ENCODE assay signal across 25 cellular contexts in the genomic region with DNA sequence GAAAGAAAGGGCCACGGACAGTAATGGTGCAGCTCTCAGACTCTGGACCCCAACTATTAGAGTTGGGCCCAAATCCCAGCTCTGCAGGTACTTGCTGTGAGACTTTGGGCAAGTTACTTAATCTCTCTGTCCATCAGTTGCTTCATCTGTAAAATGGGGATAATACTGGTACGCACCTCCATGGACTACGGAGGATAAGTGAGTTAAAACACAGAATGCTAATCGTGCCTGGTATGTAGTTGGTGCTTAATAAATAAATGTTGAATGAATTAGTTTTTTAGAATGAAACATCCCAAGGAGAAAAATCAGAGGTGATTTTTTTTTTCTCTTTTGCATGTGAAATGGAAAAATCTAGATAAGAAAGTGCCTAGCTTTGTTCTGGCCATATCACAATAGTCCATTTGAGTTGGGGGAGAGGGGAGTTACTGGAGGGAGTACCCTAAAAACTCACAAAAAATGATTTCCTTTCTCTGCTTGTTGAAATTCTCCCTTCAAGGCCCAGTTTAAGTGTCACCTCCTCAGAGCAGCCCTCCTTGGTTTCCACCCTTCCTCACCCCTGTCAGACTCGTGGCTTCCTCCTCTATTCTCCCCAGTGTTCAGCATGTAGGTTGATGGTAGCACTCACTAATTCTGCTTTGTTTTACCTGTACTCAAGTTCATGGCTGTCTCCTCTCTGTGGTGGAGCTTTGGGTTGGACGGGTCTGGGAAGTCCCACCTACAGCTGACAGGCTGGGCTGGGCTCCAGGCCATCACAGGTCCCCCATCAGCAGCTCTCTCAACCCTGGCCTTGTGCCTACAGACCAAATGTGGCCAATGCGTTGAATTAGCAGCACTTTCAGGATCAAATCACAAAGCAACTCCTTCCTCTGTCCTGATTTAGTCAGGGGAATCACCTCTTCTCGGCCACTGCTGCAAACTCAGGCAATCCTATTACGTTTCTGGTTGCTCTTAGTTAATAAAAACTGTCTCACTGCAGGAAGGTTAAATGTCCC.
DNase-seq lines count a peak whose midpoint lies in the region; ATAC-seq, FAIRE-seq and TF ChIP-seq lines count a peak whose summit lies in the region.
"Had no signal": no experiment of that assay in that cellular context is flagged by ENCODE, and none has a peak within 500 bp of the region (broad histone marks: within the 10 kb centered on the region; RNA-seq: fewer than 3 reads in every experiment).

No MANE protein-coding gene starts in this region.

- H3K36me3 ChIP-seq in BLaER1: no peaks in the 10 kb centered on the region
- H3K36me3 ChIP-seq in HAP-1 (replicated peaks): no peaks in the 10 kb centered on the region
- H3K36me3 ChIP-seq in smooth muscle cell (ENCODE audit: low read depth): no peaks in the 10 kb centered on the region
- H3K36me3 ChIP-seq: colonic mucosa, esophagus muscularis mucosa, heart right ventricle, lower lobe of right lung, pancreas had no signal

- peaks cover 4 to 16% of the 10 kb centered on the region in 2 donors for H3K27me3 Mint-ChIP-seq in T-cell
- H3K27me3 Mint-ChIP-seq in immature natural killer cell (ENCODE audit: low read depth in 3 of 3): peaks cover 10 to 12% (median 10%) of the 10 kb centered on the region in 3 donors

- DNase-seq in GM12892 (ENCODE audit: insufficient read length) (no peak), T-cell (no peak), immature natural killer cell (no peak), HAP-1 (ENCODE audit: low spot score in 2 of 2) (no peak), Kasumi-1 (lab: John Stamatoyannopoulos, UW) (no peak), smooth muscle cell (lab: John Stamatoyannopoulos, UW; ENCODE audit: unreplicated experiment) (no peak)
- no peak for DNase-seq in activated CD4-positive, CD25-positive, alpha-beta regulatory T cell treated with anti-CD3 and anti-CD28 coated beads, Interleukin-2, amount 50 U/mL, for 72 hours
- DNase-seq: activated CD4-positive, alpha-beta T cell treated with anti-CD3 and anti-CD28 coated beads for 48 hours; anterior cingulate cortex; colonic mucosa; foreskin keratinocyte; heart right ventricle; lower lobe of right lung; MM.1S; NCI-H2029 treated with DMSO at 0.1 percent for 48 hours; NCI-H2227 treated with DMSO at 0.1 percent for 48 hours; pancreas; trophoblast cell had no signal

- H3K27me3 ChIP-seq in BLaER1 (no peaks in the 10 kb centered on the region), HAP-1 (ENCODE audit: low read depth) (no peaks in the 10 kb centered on the region), smooth muscle cell (ENCODE audit: low read depth) (no peaks in the 10 kb centered on the region)
- H3K27me3 ChIP-seq: colonic mucosa, foreskin keratinocyte, pancreas had no signal

- H3K36me3 Mint-ChIP-seq in T-cell (no peaks in the 10 kb centered on the region), immature natural killer cell (no peaks in the 10 kb centered on the region)
- H3K36me3 Mint-ChIP-seq: activated naive CD4-positive, alpha-beta T cell treated with anti-CD3 and anti-CD28 coated beads, Interleukin-2, amount 50 U/mL, for 24 hours had no signal

- no peak for ATAC-seq in T-cell (replicated peaks in 1 of 4)
- ATAC-seq: foreskin keratinocyte, heart right ventricle, lower lobe of right lung, pancreas had no signal

- H3K27ac Mint-ChIP-seq in T-cell: peak overlapping the region; percentile 60 to 78
- peak overlapping the region in 5 of 6 donors; percentile 48 to 85 (median 67) for H3K27ac Mint-ChIP-seq in immature natural killer cell
- H3K27ac Mint-ChIP-seq: activated naive CD4-positive, alpha-beta T cell treated with anti-CD3 and anti-CD28 coated beads, Interleukin-2, amount 50 U/mL, for 24 hours; activated T-helper 2 cell treated with anti-CD3 and anti-CD28 coated beads, Interferon-gamma antibody, Interleukin-2, Interleukin-4, amounts not matched to agents 10 μg/mL and 5 μg/mL and 100 μg/mL, durations not matched to agents 14 hours and 24 hours and 36 hours; nephron had no signal

- H3K9ac ChIP-seq in BLaER1: no peak overlapping the region
- no peak overlapping the region for H3K9ac ChIP-seq in smooth muscle cell (ENCODE audit: low read depth)

- H3K4me3 ChIP-seq in BLaER1: no peak overlapping the region
- H3K4me3 ChIP-seq in HAP-1: no peak overlapping the region
- H3K4me3 ChIP-seq in smooth muscle cell: no peak overlapping the region
- H3K4me3 ChIP-seq: colonic mucosa, esophagus muscularis mucosa, heart right ventricle, lower lobe of right lung, pancreas had no signal

- in situ Hi-C loops in HAP-1 (cut with MboI; ENCODE audit: low sequenced_read_pairs): no loop called here

- H3K4me2 ChIP-seq in BLaER1 (peak overlapping the region; percentile 28), smooth muscle cell (no peak overlapping the region)

- H3K27ac ChIP-seq in BLaER1: peak overlapping the region; percentile 44; the same call in 1 of the 2 replicates
- H3K27ac ChIP-seq in smooth muscle cell (ENCODE audit: low read depth): no peak overlapping the region
- H3K27ac ChIP-seq: colonic mucosa, esophagus muscularis mucosa, foreskin keratinocyte, heart right ventricle, lower lobe of right lung, pancreas had no signal

- H2AFZ ChIP-seq in smooth muscle cell (ENCODE audit: low read depth): no peak overlapping the region

- H3K9me3 ChIP-seq in BLaER1 (no peaks in the 10 kb centered on the region), HAP-1 (no peaks in the 10 kb centered on the region), smooth muscle cell (replicated peaks; ENCODE audit: low read depth) (no peaks in the 10 kb centered on the region)
- H3K9me3 ChIP-seq: colonic mucosa, esophagus muscularis mucosa, lower lobe of right lung, pancreas had no signal

- no peak for TF ChIP-seq CTCF in smooth muscle cell (IDR thresholded peaks at IDR 0.05; ENCODE audit: borderline replicate concordance, insufficient read depth, poor library complexity, severe bottlenecking)

- FAIRE-seq in GM12892 (lab: Jason Lieb, UNC): peak; percentile 76
- FAIRE-seq: GM12891, H54, pancreas had no signal

- no peaks in the 10 kb centered on the region for H3K79me2 ChIP-seq in smooth muscle cell (ENCODE audit: low read depth)

- no peaks in the 10 kb centered on the region for H4K20me1 ChIP-seq in BLaER1
- no peaks in the 10 kb centered on the region for H4K20me1 ChIP-seq in smooth muscle cell (ENCODE audit: low read depth)

- WGBS in smooth muscle cell (ENCODE audit: low lambda C conversion rate): 93% methylated on average over 9 of the region's 9 CpGs

- CTCF ChIA-PET in T-cell (lab: Charles Lee): interaction anchor here in 1 of 2 donors (0.5 to 0.6 kb wide), 2 partner anchors 234 to 298 kb away, joined by 3 to 4 read pairs; no protein-coding TSS in a partner anchor

- no peaks in the 10 kb centered on the region for H3F3A ChIP-seq in smooth muscle cell (ENCODE audit: low read depth)

- H3K4me1 ChIP-seq in BLaER1 (peaks cover 49% of the 10 kb centered on the region), HAP-1 (peaks cover 4% of the 10 kb centered on the region; the same call in 1 of the 2 replicates), smooth muscle cell (ENCODE audit: low read depth) (peaks cover 15% of the 10 kb centered on the region)

- no peak for TF ChIP-seq POLR2A in GM12892 (IDR thresholded peaks at IDR 0.05; ENCODE audit: low read depth, low read length)

- no peaks in the 10 kb centered on the region for H3K9me3 Mint-ChIP-seq in T-cell
- no peaks in the 10 kb centered on the region for H3K9me3 Mint-ChIP-seq in immature natural killer cell
- H3K9me3 Mint-ChIP-seq: activated naive CD4-positive, alpha-beta T cell treated with anti-CD3 and anti-CD28 coated beads, Interleukin-2, amount 50 U/mL, for 24 hours; activated T-helper 2 cell treated with anti-CD3 and anti-CD28 coated beads, Interferon-gamma antibody, Interleukin-2, Interleukin-4, amounts not matched to agents 10 μg/mL and 5 μg/mL and 100 μg/mL, durations not matched to agents 14 hours and 24 hours and 36 hours; nephron had no signal

- peaks cover 34 to 50% (median 43%) of the 10 kb centered on the region in 3 donors for H3K4me1 Mint-ChIP-seq in T-cell
- peaks cover 47 to 60% of the 10 kb centered on the region in 2 donors for H3K4me1 Mint-ChIP-seq in immature natural killer cell

- POLR2A ChIA-PET in T-cell (lab: Charles Lee): no interaction called here

- no peak overlapping the region for H3K4me3 Mint-ChIP-seq in T-cell
- H3K4me3 Mint-ChIP-seq in immature natural killer cell: peak overlapping the region in 2 of 5 donors; percentile 22 to 65
- H3K4me3 Mint-ChIP-seq: activated naive CD4-positive, alpha-beta T cell treated with anti-CD3 and anti-CD28 coated beads, Interleukin-2, amount 50 U/mL, for 24 hours had no signal
